ENCODE assay signal across 1 cellular context in the genomic region with DNA sequence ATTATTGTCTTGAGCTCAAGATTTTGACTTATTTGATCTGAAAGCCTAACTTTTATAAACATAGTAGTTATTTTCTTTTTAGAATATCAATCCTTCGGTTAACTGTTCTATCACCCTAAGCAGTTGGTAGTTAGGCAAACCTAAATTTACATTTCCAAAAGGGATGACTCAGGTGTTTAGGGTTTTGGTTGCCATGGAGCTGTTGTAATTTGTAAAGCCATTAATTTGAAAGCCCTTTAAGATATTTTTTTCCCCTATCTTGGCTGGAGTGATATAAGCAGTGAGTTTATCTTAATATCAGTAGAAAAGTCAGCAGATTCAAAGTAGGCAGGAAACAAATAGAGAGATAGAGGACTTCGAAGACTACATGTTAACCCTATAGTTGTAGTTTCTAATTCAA.
A peak's percentile ranks its signal among the peaks of the same experiment; 100 is the strongest.
TF ChIP-seq lines count a peak whose summit lies in the region.

No MANE protein-coding gene starts in this region.

TF ChIP-seq in H1, 55 proteins besides CTCF, POLR2A, EP300 and RAD21 (continued from another document):
- TF ChIP-seq, protein P1, sequence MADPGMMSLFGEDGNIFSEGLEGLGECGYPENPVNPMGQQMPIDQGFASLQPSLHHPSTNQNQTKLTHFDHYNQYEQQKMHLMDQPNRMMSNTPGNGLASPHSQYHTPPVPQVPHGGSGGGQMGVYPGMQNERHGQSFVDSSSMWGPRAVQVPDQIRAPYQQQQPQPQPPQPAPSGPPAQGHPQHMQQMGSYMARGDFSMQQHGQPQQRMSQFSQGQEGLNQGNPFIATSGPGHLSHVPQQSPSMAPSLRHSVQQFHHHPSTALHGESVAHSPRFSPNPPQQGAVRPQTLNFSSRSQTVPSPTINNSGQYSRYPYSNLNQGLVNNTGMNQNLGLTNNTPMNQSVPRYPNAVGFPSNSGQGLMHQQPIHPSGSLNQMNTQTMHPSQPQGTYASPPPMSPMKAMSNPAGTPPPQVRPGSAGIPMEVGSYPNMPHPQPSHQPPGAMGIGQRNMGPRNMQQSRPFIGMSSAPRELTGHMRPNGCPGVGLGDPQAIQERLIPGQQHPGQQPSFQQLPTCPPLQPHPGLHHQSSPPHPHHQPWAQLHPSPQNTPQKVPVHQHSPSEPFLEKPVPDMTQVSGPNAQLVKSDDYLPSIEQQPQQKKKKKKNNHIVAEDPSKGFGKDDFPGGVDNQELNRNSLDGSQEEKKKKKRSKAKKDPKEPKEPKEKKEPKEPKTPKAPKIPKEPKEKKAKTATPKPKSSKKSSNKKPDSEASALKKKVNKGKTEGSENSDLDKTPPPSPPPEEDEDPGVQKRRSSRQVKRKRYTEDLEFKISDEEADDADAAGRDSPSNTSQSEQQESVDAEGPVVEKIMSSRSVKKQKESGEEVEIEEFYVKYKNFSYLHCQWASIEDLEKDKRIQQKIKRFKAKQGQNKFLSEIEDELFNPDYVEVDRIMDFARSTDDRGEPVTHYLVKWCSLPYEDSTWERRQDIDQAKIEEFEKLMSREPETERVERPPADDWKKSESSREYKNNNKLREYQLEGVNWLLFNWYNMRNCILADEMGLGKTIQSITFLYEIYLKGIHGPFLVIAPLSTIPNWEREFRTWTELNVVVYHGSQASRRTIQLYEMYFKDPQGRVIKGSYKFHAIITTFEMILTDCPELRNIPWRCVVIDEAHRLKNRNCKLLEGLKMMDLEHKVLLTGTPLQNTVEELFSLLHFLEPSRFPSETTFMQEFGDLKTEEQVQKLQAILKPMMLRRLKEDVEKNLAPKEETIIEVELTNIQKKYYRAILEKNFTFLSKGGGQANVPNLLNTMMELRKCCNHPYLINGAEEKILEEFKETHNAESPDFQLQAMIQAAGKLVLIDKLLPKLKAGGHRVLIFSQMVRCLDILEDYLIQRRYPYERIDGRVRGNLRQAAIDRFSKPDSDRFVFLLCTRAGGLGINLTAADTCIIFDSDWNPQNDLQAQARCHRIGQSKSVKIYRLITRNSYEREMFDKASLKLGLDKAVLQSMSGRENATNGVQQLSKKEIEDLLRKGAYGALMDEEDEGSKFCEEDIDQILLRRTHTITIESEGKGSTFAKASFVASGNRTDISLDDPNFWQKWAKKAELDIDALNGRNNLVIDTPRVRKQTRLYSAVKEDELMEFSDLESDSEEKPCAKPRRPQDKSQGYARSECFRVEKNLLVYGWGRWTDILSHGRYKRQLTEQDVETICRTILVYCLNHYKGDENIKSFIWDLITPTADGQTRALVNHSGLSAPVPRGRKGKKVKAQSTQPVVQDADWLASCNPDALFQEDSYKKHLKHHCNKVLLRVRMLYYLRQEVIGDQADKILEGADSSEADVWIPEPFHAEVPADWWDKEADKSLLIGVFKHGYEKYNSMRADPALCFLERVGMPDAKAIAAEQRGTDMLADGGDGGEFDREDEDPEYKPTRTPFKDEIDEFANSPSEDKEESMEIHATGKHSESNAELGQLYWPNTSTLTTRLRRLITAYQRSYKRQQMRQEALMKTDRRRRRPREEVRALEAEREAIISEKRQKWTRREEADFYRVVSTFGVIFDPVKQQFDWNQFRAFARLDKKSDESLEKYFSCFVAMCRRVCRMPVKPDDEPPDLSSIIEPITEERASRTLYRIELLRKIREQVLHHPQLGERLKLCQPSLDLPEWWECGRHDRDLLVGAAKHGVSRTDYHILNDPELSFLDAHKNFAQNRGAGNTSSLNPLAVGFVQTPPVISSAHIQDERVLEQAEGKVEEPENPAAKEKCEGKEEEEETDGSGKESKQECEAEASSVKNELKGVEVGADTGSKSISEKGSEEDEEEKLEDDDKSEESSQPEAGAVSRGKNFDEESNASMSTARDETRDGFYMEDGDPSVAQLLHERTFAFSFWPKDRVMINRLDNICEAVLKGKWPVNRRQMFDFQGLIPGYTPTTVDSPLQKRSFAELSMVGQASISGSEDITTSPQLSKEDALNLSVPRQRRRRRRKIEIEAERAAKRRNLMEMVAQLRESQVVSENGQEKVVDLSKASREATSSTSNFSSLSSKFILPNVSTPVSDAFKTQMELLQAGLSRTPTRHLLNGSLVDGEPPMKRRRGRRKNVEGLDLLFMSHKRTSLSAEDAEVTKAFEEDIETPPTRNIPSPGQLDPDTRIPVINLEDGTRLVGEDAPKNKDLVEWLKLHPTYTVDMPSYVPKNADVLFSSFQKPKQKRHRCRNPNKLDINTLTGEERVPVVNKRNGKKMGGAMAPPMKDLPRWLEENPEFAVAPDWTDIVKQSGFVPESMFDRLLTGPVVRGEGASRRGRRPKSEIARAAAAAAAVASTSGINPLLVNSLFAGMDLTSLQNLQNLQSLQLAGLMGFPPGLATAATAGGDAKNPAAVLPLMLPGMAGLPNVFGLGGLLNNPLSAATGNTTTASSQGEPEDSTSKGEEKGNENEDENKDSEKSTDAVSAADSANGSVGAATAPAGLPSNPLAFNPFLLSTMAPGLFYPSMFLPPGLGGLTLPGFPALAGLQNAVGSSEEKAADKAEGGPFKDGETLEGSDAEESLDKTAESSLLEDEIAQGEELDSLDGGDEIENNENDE (IDR thresholded peaks at IDR 0.05; ENCODE audit: insufficient replicate concordance, low read length) = peak; percentile 20
- peak; percentile 92 for TF ChIP-seq MAFK (IDR thresholded peaks at IDR 0.05; ENCODE audit: low read depth, low read length)
- TF ChIP-seq JUN (IDR thresholded peaks at IDR 0.05; ENCODE audit: low read depth, low read length) = peak; percentile 83
